1 cellular context compared by ENCODE assay signal in the genomic region with DNA sequence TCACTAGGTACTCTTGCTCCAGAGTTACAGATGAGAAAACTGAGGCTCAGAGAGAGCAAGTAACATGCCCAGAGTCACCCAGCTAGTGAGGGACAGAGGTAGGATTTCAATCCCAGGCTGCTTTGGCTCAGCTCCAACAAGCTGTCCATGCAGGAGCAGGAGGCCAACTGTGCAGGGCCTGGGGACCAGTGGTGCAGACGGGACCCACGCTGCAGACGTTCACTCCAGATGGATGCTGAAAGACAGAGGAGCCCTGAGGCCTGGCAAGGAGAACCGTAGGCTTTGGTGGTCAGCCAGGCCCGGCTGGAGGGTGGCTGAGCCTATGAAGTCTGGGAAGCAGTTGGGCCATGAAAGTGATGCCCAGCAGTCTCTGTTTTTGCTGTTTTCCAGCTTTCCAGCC.
TF ChIP-seq lines count a peak whose summit lies in the region.

No MANE protein-coding gene starts in this region.

TF ChIP-seq in IMR-90, 13 proteins besides CTCF, POLR2A, EP300 and RAD21 (continued from another document):
- TF ChIP-seq, protein P1, sequence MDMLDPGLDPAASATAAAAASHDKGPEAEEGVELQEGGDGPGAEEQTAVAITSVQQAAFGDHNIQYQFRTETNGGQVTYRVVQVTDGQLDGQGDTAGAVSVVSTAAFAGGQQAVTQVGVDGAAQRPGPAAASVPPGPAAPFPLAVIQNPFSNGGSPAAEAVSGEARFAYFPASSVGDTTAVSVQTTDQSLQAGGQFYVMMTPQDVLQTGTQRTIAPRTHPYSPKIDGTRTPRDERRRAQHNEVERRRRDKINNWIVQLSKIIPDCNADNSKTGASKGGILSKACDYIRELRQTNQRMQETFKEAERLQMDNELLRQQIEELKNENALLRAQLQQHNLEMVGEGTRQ (IDR thresholded peaks at IDR 0.05; ENCODE audit: low read depth, low read length): no peak
- TF ChIP-seq RCOR1 (IDR thresholded peaks at IDR 0.05; ENCODE audit: insufficient replicate concordance, low read length): no peak
- no peak for TF ChIP-seq CEBPB (IDR thresholded peaks at IDR 0.05; ENCODE audit: low read depth, low read length)
- TF ChIP-seq MXI1 (IDR thresholded peaks at IDR 0.05; ENCODE audit: borderline replicate concordance, low read depth, low read length): no peak
- TF ChIP-seq SMC3 (IDR thresholded peaks at IDR 0.05; ENCODE audit: low read depth, low read length): no peak
- no peak for TF ChIP-seq NFE2L2 (IDR thresholded peaks at IDR 0.05; ENCODE audit: low read depth, low read length)
- no peak for TF ChIP-seq RFX5 (IDR thresholded peaks at IDR 0.05; ENCODE audit: low read depth, low read length)
- no peak for TF ChIP-seq FOS (IDR thresholded peaks at IDR 0.05; ENCODE audit: low read depth, low read length)
- TF ChIP-seq CHD1 (IDR thresholded peaks at IDR 0.05; ENCODE audit: low read depth, low read length): no peak
- TF ChIP-seq, protein P2, sequence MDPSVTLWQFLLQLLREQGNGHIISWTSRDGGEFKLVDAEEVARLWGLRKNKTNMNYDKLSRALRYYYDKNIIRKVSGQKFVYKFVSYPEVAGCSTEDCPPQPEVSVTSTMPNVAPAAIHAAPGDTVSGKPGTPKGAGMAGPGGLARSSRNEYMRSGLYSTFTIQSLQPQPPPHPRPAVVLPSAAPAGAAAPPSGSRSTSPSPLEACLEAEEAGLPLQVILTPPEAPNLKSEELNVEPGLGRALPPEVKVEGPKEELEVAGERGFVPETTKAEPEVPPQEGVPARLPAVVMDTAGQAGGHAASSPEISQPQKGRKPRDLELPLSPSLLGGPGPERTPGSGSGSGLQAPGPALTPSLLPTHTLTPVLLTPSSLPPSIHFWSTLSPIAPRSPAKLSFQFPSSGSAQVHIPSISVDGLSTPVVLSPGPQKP (IDR thresholded peaks at IDR 0.05; ENCODE audit: borderline replicate concordance, low read depth, low read length): no peak
